In the genomic region with DNA sequence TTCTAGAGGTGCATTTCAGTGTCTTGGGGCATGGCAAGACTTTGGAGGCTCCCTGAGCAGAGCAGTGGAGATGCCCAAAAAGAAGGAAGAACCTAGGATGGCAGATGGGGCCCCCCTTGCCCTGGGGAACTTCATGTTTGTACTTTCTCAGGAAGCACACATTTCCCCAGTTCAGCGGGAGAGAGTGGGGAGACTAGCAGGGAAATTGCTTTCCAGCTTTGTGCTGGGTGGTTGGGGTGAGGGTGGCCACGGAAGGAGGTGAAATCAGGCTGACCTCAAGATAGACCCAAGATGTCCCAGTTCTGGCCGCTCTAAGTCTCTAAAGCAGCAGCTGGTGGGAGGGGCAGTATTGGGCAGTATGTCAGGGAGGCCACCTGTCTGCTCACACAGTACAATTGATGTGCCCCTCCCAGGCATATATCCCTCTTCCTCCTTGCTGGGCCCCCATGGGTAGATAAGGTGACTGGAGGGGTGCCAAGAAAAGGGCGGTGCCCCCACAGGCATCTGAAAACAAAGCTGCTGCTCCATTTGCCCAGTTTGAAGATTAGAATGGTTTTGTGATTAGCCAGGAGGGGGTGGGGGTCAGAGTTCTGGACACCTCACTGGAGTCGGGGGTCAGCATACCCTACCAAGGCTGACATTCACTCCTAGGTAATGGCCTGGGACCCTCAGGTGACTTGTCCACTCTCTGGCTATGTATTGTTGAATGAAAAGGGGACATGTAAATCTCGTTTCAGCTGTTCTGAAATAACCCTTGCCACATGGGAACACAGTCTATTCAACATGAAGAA, we compare ENCODE assay signal across 9 cellular contexts. TPM values are rescaled to one million over a fixed set of nuclear protein-coding genes. Genes with fewer than 3 reads are reported as not detected.
A peak's percentile ranks its signal among the peaks of the same experiment; 100 is the strongest.
DNase-seq lines count a peak whose midpoint lies in the region; ATAC-seq, FAIRE-seq and TF ChIP-seq lines count a peak whose summit lies in the region.
"Had no signal": no experiment of that assay in that cellular context is flagged by ENCODE, and none has a peak within 500 bp of the region (broad histone marks: within the 10 kb centered on the region; RNA-seq: fewer than 3 reads in every experiment).

No MANE protein-coding gene starts in this region.

- TF ChIP-seq EP300 in ovary (IDR thresholded peaks at IDR 0.05) = no peak

- DNase-seq in COR-L47 (lab: John Stamatoyannopoulos, UW) (peak; percentile 40), RCC 7860 (ENCODE audit: low spot score) (peak; percentile 41), fibroblast of lung (ENCODE audit: low read depth in 2 of 2) (peak; percentile 55 to 63), ovary (peak; percentile 66 to 77 (median 72)), iPS-NIHi11 (ENCODE audit: low spot score) (no peak)
- DNase-seq in activated T-cell treated with anti-CD3 and anti-CD28 coated beads, Interleukin-2, amount 50 U/mL, for 72 hours = no peak
- DNase-seq: stimulated activated CD4-positive, alpha-beta T cell treated with anti-CD3 and anti-CD28 coated beads, Interleukin-12 subunit alpha, Interleukin-12 subunit beta, amount 100 ng/mL, for 4 hours had no signal

- H3K27ac Mint-ChIP-seq in activated T-cell treated with anti-CD3 and anti-CD28 coated beads, Interleukin-2, amount 50 U/mL, for 72 hours = no peak overlapping the region

- no peaks in the 10 kb centered on the region for H3K9me3 Mint-ChIP-seq in activated T-cell treated with anti-CD3 and anti-CD28 coated beads, Interleukin-2, amount 50 U/mL, for 72 hours

- H2AFZ ChIP-seq in fibroblast of lung (ENCODE audit: low read length) = no peak overlapping the region

- H4K20me1 ChIP-seq in fibroblast of lung (ENCODE audit: control insufficient read depth, extremely low read depth, insufficient read depth, low read length) = no peaks in the 10 kb centered on the region

- H3K4me3 ChIP-seq in fibroblast of lung (replicated peaks in 1 of 4; ENCODE audit: control extremely low read depth in 1 of 4, insufficient read depth in 1 of 4, low read depth in 3 of 4, low read length in 4 of 4) (no peak overlapping the region), ovary (no peak overlapping the region)

- ATAC-seq in HG03280 (IDR thresholded peaks at IDR 0.05; ENCODE audit: unreplicated experiment) = no peak
- ATAC-seq in GM19455 (IDR thresholded peaks at IDR 0.05; ENCODE audit: unreplicated experiment) = no peak
- no peak for ATAC-seq in activated T-cell treated with anti-CD3 and anti-CD28 coated beads, Interleukin-2, amount 50 U/mL, for 72 hours (replicated peaks in 1 of 2)

- H3K36me3 Mint-ChIP-seq in activated T-cell treated with anti-CD3 and anti-CD28 coated beads, Interleukin-2, amount 50 U/mL, for 72 hours (ENCODE audit: insufficient read depth in 2 of 2) = no peaks in the 10 kb centered on the region

- H3K27ac ChIP-seq in fibroblast of lung (ENCODE audit: insufficient read depth, low read length) = peak overlapping the region; percentile 97
- H3K27ac ChIP-seq in ovary = peak overlapping the region; percentile 87 to 92

- peak overlapping the region; percentile 60 for H3K4me2 ChIP-seq in fibroblast of lung (ENCODE audit: extremely low read depth, insufficient read depth, low read length)

- no peak for FAIRE-seq in RCC 7860 (lab: Jason Lieb, UNC)

- TF ChIP-seq POLR2A in ovary (IDR thresholded peaks at IDR 0.05) = no peak

- H3K36me3 ChIP-seq in fibroblast of lung (ENCODE audit: control insufficient read depth, insufficient read depth, low read length) = peaks cover 10% of the 10 kb centered on the region
- no peaks in the 10 kb centered on the region for H3K36me3 ChIP-seq in ovary

- H3K27me3 ChIP-seq in fibroblast of lung (ENCODE audit: control insufficient read depth, insufficient read depth, low read length) (no peaks in the 10 kb centered on the region), ovary (no peaks in the 10 kb centered on the region)

- peaks cover 55% of the 10 kb centered on the region for H3K4me1 ChIP-seq in fibroblast of lung (ENCODE audit: control insufficient read depth, extremely low read depth, insufficient read depth, low read length)
- peaks cover 62% of the 10 kb centered on the region for H3K4me1 ChIP-seq in ovary (ENCODE audit: insufficient read depth)

- TF ChIP-seq CTCF in fibroblast of lung (conservative IDR thresholded peaks at IDR 0.05 in 1 of 2, IDR thresholded peaks at IDR 0.05 in 1 of 2; ENCODE audit: low read depth in 1 of 2, low read length in 2 of 2) (no peak), ovary (IDR thresholded peaks at IDR 0.05) (no peak)

- no peaks in the 10 kb centered on the region for H3K9me3 ChIP-seq in fibroblast of lung (ENCODE audit: control insufficient read depth, insufficient read depth, low read depth, low read length)
- no peaks in the 10 kb centered on the region for H3K9me3 ChIP-seq in ovary

- intact Hi-C loops in ovary (cut with DNase I) = loop anchor here in 3 of 4 donors (5.0 to 10.0 kb wide), 3 partner anchors 94 to 207 kb away; a partner anchor contains a TSS

- no peaks in the 10 kb centered on the region for H3K79me2 ChIP-seq in fibroblast of lung (ENCODE audit: control insufficient read depth, insufficient read depth, low read length)

- peak overlapping the region; percentile 52 for H3K9ac ChIP-seq in fibroblast of lung (ENCODE audit: insufficient read depth, low read length)

- 13 to 18% (median 15%) methylated on average over 6 of the region's 6 CpGs for WGBS in ovary, 3 donors

- peaks cover 20% of the 10 kb centered on the region for H3K4me1 Mint-ChIP-seq in activated T-cell treated with anti-CD3 and anti-CD28 coated beads, Interleukin-2, amount 50 U/mL, for 72 hours (ENCODE audit: low read depth)

- peaks cover 13% of the 10 kb centered on the region for H3K27me3 Mint-ChIP-seq in activated T-cell treated with anti-CD3 and anti-CD28 coated beads, Interleukin-2, amount 50 U/mL, for 72 hours (ENCODE audit: low read depth)

- no peak overlapping the region for H3K4me3 Mint-ChIP-seq in activated T-cell treated with anti-CD3 and anti-CD28 coated beads, Interleukin-2, amount 50 U/mL, for 72 hours

RNA-seq across cellular contexts. Expression of a gene that starts 17.1 kb away (rescaled TPM):
- 22.3 and 31.9 TPM in 2 replicates for total RNA-seq in fibroblast of lung
- 18.5 and 19.5 TPM in 2 replicates for polyA plus RNA-seq in fibroblast of lung
- 28.9 and 33.2 TPM in 2 replicates for polyA plus RNA-seq in fibroblast of lung (2012)
- 29.5 and 45.2 TPM in 2 replicates for polyA minus RNA-seq in fibroblast of lung (ENCODE audit: low replicate concordance)
- total RNA-seq in ovary = 10 to 100 TPM; 28.5 to 49.6 (median 40.0) TPM
- polyA plus RNA-seq in ovary = 10 to 100 TPM in 1 of 2 donors, 1 to 10 TPM in 1; 9.7 to 49.1 TPM
- total RNA-seq in activated T-cell treated with anti-CD3 and anti-CD28 coated beads, Interleukin-2, amount 50 U/mL, for 72 hours = 1 to 10 TPM; 9.4 to 9.8 TPM

RNA-seq across cellular contexts. Expression of a gene that starts 33.8 kb away (rescaled TPM):
- total RNA-seq in fibroblast of lung (2.1 and 2.6 TPM in 2 replicates), ovary (10 to 100 TPM in 1 of 7 donors, 1 to 10 TPM in 6; 4.3 to 16.7 (median 6.5) TPM)
- polyA plus RNA-seq in fibroblast of lung (0.40 and 0.80 TPM in 2 replicates), ovary (10 to 100 TPM in 1 of 2 donors, 1 to 10 TPM in 1; 2.1 to 18.1 TPM)
- polyA plus RNA-seq in fibroblast of lung (2012) = 3.5 and 4.3 TPM in 2 replicates
- polyA minus RNA-seq in fibroblast of lung (ENCODE audit: low replicate concordance) = 0.39 and 0.44 TPM in 2 replicates
- 1 to 10 TPM; 1.3 to 1.8 TPM for total RNA-seq in activated T-cell treated with anti-CD3 and anti-CD28 coated beads, Interleukin-2, amount 50 U/mL, for 72 hours

RNA-seq across cellular contexts. Expression of a gene that starts 43.0 kb away (rescaled TPM):
- total RNA-seq in fibroblast of lung = 9.8 and 16.5 TPM in 2 replicates
- polyA plus RNA-seq in fibroblast of lung = 20.3 and 31.6 TPM in 2 replicates
- 40.7 and 58.5 TPM in 2 replicates for polyA plus RNA-seq in fibroblast of lung (2012)
- 56.0 and 196 TPM in 2 replicates for polyA minus RNA-seq in fibroblast of lung (ENCODE audit: low replicate concordance)
- total RNA-seq in ovary = 10 to 100 TPM; 13.8 to 51.2 (median 41.0) TPM
- polyA plus RNA-seq in ovary = 10 to 100 TPM; 22.6 to 37.6 TPM
- total RNA-seq in activated T-cell treated with anti-CD3 and anti-CD28 coated beads, Interleukin-2, amount 50 U/mL, for 72 hours = 10 to 100 TPM; 98.2 to 98.5 TPM

RNA-seq across cellular contexts. Expression of a gene that starts 48.0 kb away (rescaled TPM):
- 32.6 and 36.2 TPM in 2 replicates for total RNA-seq in fibroblast of lung
- polyA plus RNA-seq in fibroblast of lung = 49.3 and 56.1 TPM in 2 replicates
- 44.1 and 49.5 TPM in 2 replicates for polyA plus RNA-seq in fibroblast of lung (2012)
- polyA minus RNA-seq in fibroblast of lung (ENCODE audit: low replicate concordance) = 47.2 and 53.9 TPM in 2 replicates
- 10 to 100 TPM; 16.5 to 37.0 (median 24.4) TPM for total RNA-seq in ovary
- 10 to 100 TPM; 24.3 to 50.8 TPM for polyA plus RNA-seq in ovary
- 10 to 100 TPM; 38.8 to 41.2 TPM for total RNA-seq in activated T-cell treated with anti-CD3 and anti-CD28 coated beads, Interleukin-2, amount 50 U/mL, for 72 hours

RNA-seq across cellular contexts. Expression of a gene that starts 58.6 kb away (rescaled TPM):
- total RNA-seq in fibroblast of lung (2.3 and 4.6 TPM in 2 replicates), ovary (1 to 10 TPM; 1.4 to 5.3 (median 3.8) TPM)
- polyA plus RNA-seq in fibroblast of lung (8.0 and 18.7 TPM in 2 replicates), ovary (1 to 10 TPM; 7.2 to 7.5 TPM)
- polyA plus RNA-seq in fibroblast of lung (2012) = 7.4 and 17.6 TPM in 2 replicates
- polyA minus RNA-seq in fibroblast of lung (ENCODE audit: low replicate concordance) = 0.59 and 5.4 TPM in 2 replicates
- total RNA-seq in activated T-cell treated with anti-CD3 and anti-CD28 coated beads, Interleukin-2, amount 50 U/mL, for 72 hours = 10 to 100 TPM; 31.7 to 40.7 TPM

Comparison
In these comparisons a context has a peak if more than half of its experiments do, and no peak if none do; other contexts are left out.
1. DNase-seq: peak in COR-L47 (single experiment), RCC 7860 (single experiment), fibroblast of lung (2 of 2) and ovary (5 of 5); none in iPS-NIHi11 (single experiment) and activated T-cell treated with anti-CD3 and anti-CD28 coated beads, Interleukin-2, amount 50 U/mL, for 72 hours (0 of 2).